ENCODE assay signal across 1 cellular context in genomic region chr14:89417111-89417468, GRCh38.
TF ChIP-seq lines count a peak whose summit lies in the region.

Gene FOXN3, minus strand, starts transcription at chr14:89417233. Its CDS starts 4,757 bp downstream, at chr14:89412476.

TF ChIP-seq in IMR-90, 13 proteins besides CTCF, POLR2A, EP300 and RAD21:
- TF ChIP-seq USF2 (IDR thresholded peaks at IDR 0.05; ENCODE audit: low read depth, low read length) (peak; percentile 88), MAFK (IDR thresholded peaks at IDR 0.05; ENCODE audit: low read depth, low read length) (no peak), RFX5 (IDR thresholded peaks at IDR 0.05; ENCODE audit: low read depth, low read length) (no peak), FOS (IDR thresholded peaks at IDR 0.05; ENCODE audit: low read depth, low read length) (no peak), MAZ (IDR thresholded peaks at IDR 0.05; ENCODE audit: borderline replicate concordance, low read depth, low read length) (peak; percentile 98), CEBPB (IDR thresholded peaks at IDR 0.05; ENCODE audit: low read depth, low read length) (no peak), BHLHE40 (IDR thresholded peaks at IDR 0.05; ENCODE audit: low read depth, low read length) (0 out of 2 replicates have a peak, but pooled peaks have one; percentile 24), MXI1 (IDR thresholded peaks at IDR 0.05; ENCODE audit: borderline replicate concordance, low read depth, low read length) (peak; percentile 58; the same call in 1 of the 2 replicates), SMC3 (IDR thresholded peaks at IDR 0.05; ENCODE audit: low read depth, low read length) (no peak; the same call in 1 of the 2 replicates), RCOR1 (IDR thresholded peaks at IDR 0.05; ENCODE audit: insufficient replicate concordance, low read length) (no peak)
